11 cellular contexts compared by ENCODE assay signal in the genomic region with DNA sequence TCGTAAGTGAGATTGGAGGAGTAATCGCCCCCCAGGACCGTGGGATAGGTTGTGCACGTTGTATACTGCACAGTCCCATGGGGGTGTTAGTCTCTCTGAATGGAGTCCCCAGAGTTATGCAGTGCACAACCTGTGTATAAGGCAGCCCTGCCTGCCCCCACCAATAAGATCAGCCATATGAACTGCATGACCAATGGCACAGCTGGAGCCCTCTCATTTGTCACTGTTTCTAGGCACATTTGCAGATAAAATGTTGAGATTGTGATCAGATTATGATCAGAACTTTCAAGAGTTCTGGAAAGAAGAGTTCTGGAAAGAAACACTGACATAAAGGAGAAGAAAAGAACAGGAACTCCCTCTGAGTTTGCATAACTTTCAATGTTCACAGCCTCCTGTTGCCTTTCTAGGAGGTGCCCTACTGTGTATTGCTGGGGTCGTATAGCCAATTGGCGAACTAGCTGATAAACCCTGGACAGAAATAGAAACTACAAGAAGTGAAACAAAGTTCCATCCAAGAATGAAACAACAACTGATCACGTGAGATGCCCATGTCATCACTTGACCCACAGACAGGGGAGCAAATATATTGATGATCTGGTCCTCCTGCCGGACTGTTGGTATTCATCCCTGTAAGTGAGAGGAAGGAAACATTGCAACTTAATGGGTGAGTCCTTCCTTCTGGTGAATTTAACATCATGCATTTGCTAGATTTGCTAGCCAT.
DNase-seq lines count a peak whose midpoint lies in the region; ATAC-seq lines count a peak whose summit lies in the region.
"Had no signal": no experiment of that assay in that cellular context is flagged by ENCODE, and none has a peak within 500 bp of the region (broad histone marks: within the 10 kb centered on the region; RNA-seq: fewer than 3 reads in every experiment).

No MANE protein-coding gene starts in this region.

- peak; percentile 82 for DNase-seq in germinal center (ENCODE audit: low spot score)
- DNase-seq in GOT3 (lab: John Stamatoyannopoulos, UW) = no peak
- no peak for DNase-seq in DMS114 treated with DMSO at 0.1 percent for 48 hours (lab: John Stamatoyannopoulos, UW; ENCODE audit: unreplicated experiment)
- no peak for DNase-seq in stimulated activated CD4-positive, alpha-beta T cell treated with anti-CD3 and anti-CD28 coated beads, Interleukin-4, amount 100 ng/mL, for 4 hours
- no peak for DNase-seq in DMS153 treated with DMSO at 0.1 percent for 48 hours (lab: John Stamatoyannopoulos, UW; ENCODE audit: unreplicated experiment)
- DNase-seq: activated CD4-positive, alpha-beta T cell treated with anti-CD3 and anti-CD28 coated beads for 48 hours; islet precursor cell; NCI-H2081 had no signal

- ATAC-seq in GM18519 (IDR thresholded peaks at IDR 0.05; ENCODE audit: low FRiP score, unreplicated experiment) (peak; percentile 92), GM21528 (IDR thresholded peaks at IDR 0.05; ENCODE audit: low FRiP score, unreplicated experiment) (peak; percentile 96), HG03432 (IDR thresholded peaks at IDR 0.05; ENCODE audit: unreplicated experiment) (peak; percentile 98)
